In the genomic region with DNA sequence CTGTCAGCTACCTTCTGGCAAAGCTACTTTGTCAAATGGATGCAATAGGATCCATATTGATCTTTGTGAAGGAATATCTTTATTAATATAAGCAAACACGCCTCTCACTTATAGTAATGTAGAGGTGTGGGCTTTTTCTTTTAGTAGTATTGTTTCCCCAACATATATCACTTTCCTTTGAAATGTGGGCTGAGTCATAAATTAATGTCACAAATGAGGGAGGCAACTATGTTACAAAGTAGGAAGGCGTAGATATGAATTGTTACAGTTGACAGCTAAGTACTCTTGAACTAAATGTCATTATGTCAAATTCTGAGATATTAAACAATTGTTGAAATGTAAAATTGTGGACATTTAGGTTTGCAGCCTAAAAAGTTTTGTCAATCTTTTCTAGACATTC, we compare ENCODE assay signal across 29 cellular contexts. TPM values are rescaled to one million over a fixed set of nuclear protein-coding genes. Genes with fewer than 3 reads are reported as not detected.
"Had no signal": no experiment of that assay in that cellular context is flagged by ENCODE, and none has a peak within 500 bp of the region (broad histone marks: within the 10 kb centered on the region; RNA-seq: fewer than 3 reads in every experiment).

No MANE protein-coding gene starts in this region.

- DNase-seq: hippocampal formation; kidney glomerular epithelial cell; left cardiac atrium; lower lobe of right lung; mammary epithelial cell; mesenchymal stem cell; naive thymus-derived CD8-positive, alpha-beta T cell; occipital lobe; psoas muscle; stimulated activated CD4-positive, alpha-beta T cell treated with anti-CD3 and anti-CD28 coated beads, Interleukin-12 subunit alpha, Interleukin-12 subunit beta, amount 100 ng/mL, for 4 hours; stimulated activated CD4-positive, alpha-beta T cell treated with anti-CD3 and anti-CD28 coated beads, Interleukin-15, amount 100 ng/mL, for 24 hours; stimulated activated CD4-positive, alpha-beta T cell treated with anti-CD3 and anti-CD28 coated beads, Interleukin-2, amount 100 ng/mL, for 24 hours; stimulated activated CD4-positive, alpha-beta T cell treated with anti-CD3 and anti-CD28 coated beads, Interleukin-4, amount 100 ng/mL, for 1 hour; stimulated activated naive B cell treated with anti-CD40 and anti-IgM and Interleukin-4, amounts not matched to agents 10 μg/mL and 1 μg/mL and 100 μg/mL, for 72 hours; stimulated activated naive CD8-positive, alpha-beta T cell treated with anti-CD3 and anti-CD28 coated beads, Interleukin-15, Interleukin-2, amounts not matched to agents 100 U/mL and 50 U/mL, for 24 hours; stomach; testis; thyroid gland; transverse colon; upper lobe of left lung had no signal

- H2AFZ ChIP-seq: neural progenitor cell, parathyroid adenoma had no signal

- H3K4me1 ChIP-seq: parathyroid adenoma, psoas muscle, testis had no signal

- H3K36me3 ChIP-seq: lower lobe of right lung, neural progenitor cell, neutrophil, right atrium auricular region, stomach, thyroid gland, transverse colon, upper lobe of left lung, vagina had no signal

- H3K79me2 ChIP-seq: parathyroid adenoma had no signal

- H3K27me3 ChIP-seq: right atrium auricular region, testis, vagina had no signal

- H3K4me2 ChIP-seq: neural progenitor cell had no signal

- H3K27ac ChIP-seq: lower lobe of right lung, neural progenitor cell, neutrophil, parathyroid adenoma, psoas muscle, right atrium auricular region, skin epidermis, stomach, testis, thyroid gland, transverse colon, upper lobe of left lung, vagina had no signal

- FAIRE-seq: keratinocyte had no signal

- ATAC-seq: left cardiac atrium; left lobe of liver; lower lobe of right lung; naive thymus-derived CD8-positive, alpha-beta T cell; psoas muscle; sciatic nerve; stimulated activated naive B cell treated with anti-CD40 and anti-IgM and Interleukin-4, amounts not matched to agents 10 μg/mL and 1 μg/mL and 100 μg/mL, for 72 hours; stimulated activated naive CD8-positive, alpha-beta T cell treated with anti-CD3 and anti-CD28 coated beads, Interleukin-15, Interleukin-2, amounts not matched to agents 100 U/mL and 50 U/mL, for 24 hours had no signal

- H3K4me3 ChIP-seq: lower lobe of right lung, neural progenitor cell, psoas muscle, right atrium auricular region, skin epidermis, stomach, testis, thyroid gland, transverse colon, upper lobe of left lung, vagina had no signal

- H3K9me3 ChIP-seq: lower lobe of right lung, neutrophil, psoas muscle, right atrium auricular region, stomach, testis, thyroid gland, transverse colon, upper lobe of left lung, vagina had no signal

- H3K9ac ChIP-seq: neural progenitor cell, parathyroid adenoma had no signal

RNA-seq across cellular contexts. Expression of gene PPM1E, which starts 2.6 kb away (rescaled TPM):
- total RNA-seq: naive thymus-derived CD8-positive, alpha-beta T cell had no signal
- polyA plus RNA-seq: keratinocyte had no signal
